1 cellular context compared by ENCODE assay signal in the genomic region with DNA sequence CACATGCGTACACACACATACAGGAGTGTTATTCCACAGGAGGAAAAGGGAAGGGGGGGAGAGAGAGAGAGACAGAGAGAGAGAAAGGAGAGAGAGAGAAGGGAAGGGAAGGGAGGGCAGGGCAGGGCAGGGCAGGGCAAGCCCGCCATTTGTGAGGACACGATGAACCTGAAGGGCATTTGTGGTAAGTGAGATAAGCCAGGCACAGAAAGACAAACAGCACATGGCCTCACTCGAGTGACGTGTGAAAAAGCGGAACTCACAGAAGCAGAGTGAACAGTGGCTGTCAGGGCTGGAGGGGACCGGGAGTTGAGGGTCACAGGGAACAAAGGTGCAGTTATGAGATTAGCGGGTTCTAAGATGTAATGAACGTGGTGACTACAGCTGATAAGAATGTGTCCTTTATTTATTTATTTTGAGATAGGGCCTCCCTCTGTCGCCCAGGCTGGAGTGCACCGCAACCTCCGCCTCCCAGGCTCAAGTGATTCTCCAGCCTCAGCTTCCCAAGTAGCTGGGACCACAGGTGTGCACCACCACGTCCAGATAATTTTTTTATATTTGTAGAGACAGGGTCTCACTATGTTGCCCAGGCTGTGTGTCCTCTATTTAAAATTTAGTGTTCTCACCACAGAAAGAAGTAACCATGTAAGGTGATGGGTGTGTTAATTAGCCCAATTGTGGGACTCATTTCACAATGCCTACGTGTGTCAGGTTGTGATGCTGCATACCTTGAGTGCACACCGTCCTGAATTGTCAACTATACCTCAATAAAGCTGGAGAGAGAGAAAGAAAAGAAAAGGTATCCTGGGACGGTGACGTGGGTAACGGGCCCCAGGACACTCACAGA.
A peak's percentile ranks its signal among the peaks of the same experiment; 100 is the strongest.
TF ChIP-seq lines count a peak whose summit lies in the region.

No MANE protein-coding gene starts in this region.

TF ChIP-seq in K562, 482 proteins besides CTCF, POLR2A, EP300 and RAD21 (continued from another document and continues in another):
- TF ChIP-seq, protein P1, sequence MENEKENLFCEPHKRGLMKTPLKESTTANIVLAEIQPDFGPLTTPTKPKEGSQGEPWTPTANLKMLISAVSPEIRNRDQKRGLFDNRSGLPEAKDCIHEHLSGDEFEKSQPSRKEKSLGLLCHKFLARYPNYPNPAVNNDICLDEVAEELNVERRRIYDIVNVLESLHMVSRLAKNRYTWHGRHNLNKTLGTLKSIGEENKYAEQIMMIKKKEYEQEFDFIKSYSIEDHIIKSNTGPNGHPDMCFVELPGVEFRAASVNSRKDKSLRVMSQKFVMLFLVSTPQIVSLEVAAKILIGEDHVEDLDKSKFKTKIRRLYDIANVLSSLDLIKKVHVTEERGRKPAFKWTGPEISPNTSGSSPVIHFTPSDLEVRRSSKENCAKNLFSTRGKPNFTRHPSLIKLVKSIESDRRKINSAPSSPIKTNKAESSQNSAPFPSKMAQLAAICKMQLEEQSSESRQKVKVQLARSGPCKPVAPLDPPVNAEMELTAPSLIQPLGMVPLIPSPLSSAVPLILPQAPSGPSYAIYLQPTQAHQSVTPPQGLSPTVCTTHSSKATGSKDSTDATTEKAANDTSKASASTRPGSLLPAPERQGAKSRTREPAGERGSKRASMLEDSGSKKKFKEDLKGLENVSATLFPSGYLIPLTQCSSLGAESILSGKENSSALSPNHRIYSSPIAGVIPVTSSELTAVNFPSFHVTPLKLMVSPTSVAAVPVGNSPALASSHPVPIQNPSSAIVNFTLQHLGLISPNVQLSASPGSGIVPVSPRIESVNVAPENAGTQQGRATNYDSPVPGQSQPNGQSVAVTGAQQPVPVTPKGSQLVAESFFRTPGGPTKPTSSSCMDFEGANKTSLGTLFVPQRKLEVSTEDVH (IDR thresholded peaks at IDR 0.05; ENCODE audit: low read depth, partially characterized antibody): peak; percentile 64
- TF ChIP-seq ZNF239 (CRISPR knock-in tag; IDR thresholded peaks at IDR 0.05) (no peak), PCBP1 (IDR thresholded peaks at IDR 0.05; ENCODE audit: low read depth, low read length, poor library complexity, severe bottlenecking) (no peak), MAFG (tag; conservative IDR thresholded peaks at IDR 0.05) (no peak), ZBTB17 (CRISPR knock-in tag; IDR thresholded peaks at IDR 0.05) (no peak), ZNF41 (CRISPR knock-in tag; conservative IDR thresholded peaks at IDR 0.05) (no peak), POLR2B (IDR thresholded peaks at IDR 0.05; ENCODE audit: low read depth, partially characterized antibody) (no peak), PYGO2 (tag; IDR thresholded peaks at IDR 0.05) (peak; percentile 83), HNRNPLL (IDR thresholded peaks at IDR 0.05; ENCODE audit: low read depth, low read length, poor library complexity, severe bottlenecking) (no peak), MEF2A (IDR thresholded peaks at IDR 0.05; ENCODE audit: control insufficient read depth, low read depth, low read length) (no peak), ETV5 (CRISPR knock-in tag; IDR thresholded peaks at IDR 0.05; ENCODE audit: low read depth) (peak; percentile 58; the same call in 1 of the 2 replicates), MBD2 (IDR thresholded peaks at IDR 0.05; ENCODE audit: borderline replicate concordance, low read depth) (peak; percentile 57; the same call in 1 of the 2 replicates), ZNF232 (CRISPR knock-in tag; IDR thresholded peaks at IDR 0.05) (no peak), PHTF2 (CRISPR knock-in tag; IDR thresholded peaks at IDR 0.05) (no peak), NCOA1 (IDR thresholded peaks at IDR 0.05; ENCODE audit: low read depth) (peak; percentile 96), KAT8 (IDR thresholded peaks at IDR 0.05; ENCODE audit: low read depth) (no peak), NFYB (IDR thresholded peaks at IDR 0.05; ENCODE audit: extremely low read depth, insufficient read length) (no peak), PPARD (CRISPR knock-in tag; IDR thresholded peaks at IDR 0.05) (no peak), NCOA6 (IDR thresholded peaks at IDR 0.05) (no peak), KDM5B (IDR thresholded peaks at IDR 0.05; ENCODE audit: insufficient replicate concordance, low read depth, low read length) (no peak), FOS (IDR thresholded peaks at IDR 0.05; ENCODE audit: extremely low read depth, insufficient read length) (no peak), ZNF699 (CRISPR knock-in tag; IDR thresholded peaks at IDR 0.05; ENCODE audit: insufficient replicate concordance) (no peak), HNRNPL (IDR thresholded peaks at IDR 0.05; ENCODE audit: low read depth, low read length) (no peak), ZNF583 (CRISPR knock-in tag; IDR thresholded peaks at IDR 0.05) (no peak), GATA2 (CRISPR knock-in tag; IDR thresholded peaks at IDR 0.05) (peak; percentile 83), NFRKB (IDR thresholded peaks at IDR 0.05; ENCODE audit: low read depth) (no peak; the same call in 1 of the 2 replicates), PTTG1 (tag; IDR thresholded peaks at IDR 0.05; ENCODE audit: low read depth) (no peak), RBBP5 (IDR thresholded peaks at IDR 0.05; ENCODE audit: borderline replicate concordance, insufficient read depth, low read length, poor library complexity, severe bottlenecking) (no peak), HDAC3 (IDR thresholded peaks at IDR 0.05; ENCODE audit: borderline replicate concordance, partially characterized antibody) (no peak), NR2C2 (CRISPR knock-in tag; IDR thresholded peaks at IDR 0.05) (peak; percentile 74; the same call in 1 of the 2 replicates), NR2C2 (tag; IDR thresholded peaks at IDR 0.05) (peak; percentile 87), SRF (CRISPR knock-in tag; IDR thresholded peaks at IDR 0.05) (no peak), ZNF445 (CRISPR knock-in tag; IDR thresholded peaks at IDR 0.05; ENCODE audit: low read depth) (no peak), ARID2 (IDR thresholded peaks at IDR 0.05) (peak; percentile 89; the same call in 1 of the 2 replicates), TCF7L2 (IDR thresholded peaks at IDR 0.05; ENCODE audit: low read depth, low read length) (no peak)
- TF ChIP-seq, protein P2, sequence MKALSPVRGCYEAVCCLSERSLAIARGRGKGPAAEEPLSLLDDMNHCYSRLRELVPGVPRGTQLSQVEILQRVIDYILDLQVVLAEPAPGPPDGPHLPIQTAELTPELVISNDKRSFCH (CRISPR knock-in tag; IDR thresholded peaks at IDR 0.05): no peak
- TF ChIP-seq, protein P2 (tag; IDR thresholded peaks at IDR 0.05): peak; percentile 75; the same call in 1 of the 2 replicates
- TF ChIP-seq, protein P3, sequence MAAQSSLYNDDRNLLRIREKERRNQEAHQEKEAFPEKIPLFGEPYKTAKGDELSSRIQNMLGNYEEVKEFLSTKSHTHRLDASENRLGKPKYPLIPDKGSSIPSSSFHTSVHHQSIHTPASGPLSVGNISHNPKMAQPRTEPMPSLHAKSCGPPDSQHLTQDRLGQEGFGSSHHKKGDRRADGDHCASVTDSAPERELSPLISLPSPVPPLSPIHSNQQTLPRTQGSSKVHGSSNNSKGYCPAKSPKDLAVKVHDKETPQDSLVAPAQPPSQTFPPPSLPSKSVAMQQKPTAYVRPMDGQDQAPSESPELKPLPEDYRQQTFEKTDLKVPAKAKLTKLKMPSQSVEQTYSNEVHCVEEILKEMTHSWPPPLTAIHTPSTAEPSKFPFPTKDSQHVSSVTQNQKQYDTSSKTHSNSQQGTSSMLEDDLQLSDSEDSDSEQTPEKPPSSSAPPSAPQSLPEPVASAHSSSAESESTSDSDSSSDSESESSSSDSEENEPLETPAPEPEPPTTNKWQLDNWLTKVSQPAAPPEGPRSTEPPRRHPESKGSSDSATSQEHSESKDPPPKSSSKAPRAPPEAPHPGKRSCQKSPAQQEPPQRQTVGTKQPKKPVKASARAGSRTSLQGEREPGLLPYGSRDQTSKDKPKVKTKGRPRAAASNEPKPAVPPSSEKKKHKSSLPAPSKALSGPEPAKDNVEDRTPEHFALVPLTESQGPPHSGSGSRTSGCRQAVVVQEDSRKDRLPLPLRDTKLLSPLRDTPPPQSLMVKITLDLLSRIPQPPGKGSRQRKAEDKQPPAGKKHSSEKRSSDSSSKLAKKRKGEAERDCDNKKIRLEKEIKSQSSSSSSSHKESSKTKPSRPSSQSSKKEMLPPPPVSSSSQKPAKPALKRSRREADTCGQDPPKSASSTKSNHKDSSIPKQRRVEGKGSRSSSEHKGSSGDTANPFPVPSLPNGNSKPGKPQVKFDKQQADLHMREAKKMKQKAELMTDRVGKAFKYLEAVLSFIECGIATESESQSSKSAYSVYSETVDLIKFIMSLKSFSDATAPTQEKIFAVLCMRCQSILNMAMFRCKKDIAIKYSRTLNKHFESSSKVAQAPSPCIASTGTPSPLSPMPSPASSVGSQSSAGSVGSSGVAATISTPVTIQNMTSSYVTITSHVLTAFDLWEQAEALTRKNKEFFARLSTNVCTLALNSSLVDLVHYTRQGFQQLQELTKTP (IDR thresholded peaks at IDR 0.05; ENCODE audit: low read depth in 1 of 2, partially characterized antibody in 2 of 2): peak; percentile 36 to 95
- TF ChIP-seq, protein P4, sequence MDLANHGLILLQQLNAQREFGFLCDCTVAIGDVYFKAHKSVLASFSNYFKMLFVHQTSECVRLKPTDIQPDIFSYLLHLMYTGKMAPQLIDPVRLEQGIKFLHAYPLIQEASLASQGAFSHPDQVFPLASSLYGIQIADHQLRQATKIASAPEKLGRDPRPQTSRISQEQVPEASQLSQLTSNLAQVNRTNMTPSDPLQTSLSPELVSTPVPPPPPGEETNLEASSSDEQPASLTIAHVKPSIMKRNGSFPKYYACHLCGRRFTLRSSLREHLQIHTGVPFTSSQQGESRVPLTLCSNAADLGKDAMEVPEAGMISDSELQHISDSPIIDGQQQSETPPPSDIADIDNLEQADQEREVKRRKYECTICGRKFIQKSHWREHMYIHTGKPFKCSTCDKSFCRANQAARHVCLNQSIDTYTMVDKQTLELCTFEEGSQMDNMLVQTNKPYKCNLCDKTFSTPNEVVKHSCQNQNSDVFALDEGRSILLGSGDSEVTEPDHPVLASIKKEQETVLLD (IDR thresholded peaks at IDR 0.05): 0 out of 2 replicates have a peak, but pooled peaks have one; percentile 49
- TF ChIP-seq, protein P5, sequence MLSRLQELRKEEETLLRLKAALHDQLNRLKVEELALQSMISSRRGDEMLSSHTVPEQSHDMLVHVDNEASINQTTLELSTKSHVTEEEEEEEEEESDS (CRISPR knock-in tag; IDR thresholded peaks at IDR 0.05): no peak
- TF ChIP-seq, protein P6, sequence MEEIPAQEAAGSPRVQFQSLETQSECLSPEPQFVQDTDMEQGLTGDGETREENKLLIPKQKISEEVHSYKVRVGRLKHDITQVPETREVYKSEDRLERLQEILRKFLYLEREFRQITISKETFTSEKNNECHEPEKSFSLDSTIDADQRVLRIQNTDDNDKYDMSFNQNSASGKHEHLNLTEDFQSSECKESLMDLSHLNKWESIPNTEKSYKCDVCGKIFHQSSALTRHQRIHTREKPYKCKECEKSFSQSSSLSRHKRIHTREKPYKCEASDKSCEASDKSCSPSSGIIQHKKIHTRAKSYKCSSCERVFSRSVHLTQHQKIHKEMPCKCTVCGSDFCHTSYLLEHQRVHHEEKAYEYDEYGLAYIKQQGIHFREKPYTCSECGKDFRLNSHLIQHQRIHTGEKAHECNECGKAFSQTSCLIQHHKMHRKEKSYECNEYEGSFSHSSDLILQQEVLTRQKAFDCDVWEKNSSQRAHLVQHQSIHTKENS (CRISPR knock-in tag; IDR thresholded peaks at IDR 0.05): no peak
- TF ChIP-seq, protein P7, sequence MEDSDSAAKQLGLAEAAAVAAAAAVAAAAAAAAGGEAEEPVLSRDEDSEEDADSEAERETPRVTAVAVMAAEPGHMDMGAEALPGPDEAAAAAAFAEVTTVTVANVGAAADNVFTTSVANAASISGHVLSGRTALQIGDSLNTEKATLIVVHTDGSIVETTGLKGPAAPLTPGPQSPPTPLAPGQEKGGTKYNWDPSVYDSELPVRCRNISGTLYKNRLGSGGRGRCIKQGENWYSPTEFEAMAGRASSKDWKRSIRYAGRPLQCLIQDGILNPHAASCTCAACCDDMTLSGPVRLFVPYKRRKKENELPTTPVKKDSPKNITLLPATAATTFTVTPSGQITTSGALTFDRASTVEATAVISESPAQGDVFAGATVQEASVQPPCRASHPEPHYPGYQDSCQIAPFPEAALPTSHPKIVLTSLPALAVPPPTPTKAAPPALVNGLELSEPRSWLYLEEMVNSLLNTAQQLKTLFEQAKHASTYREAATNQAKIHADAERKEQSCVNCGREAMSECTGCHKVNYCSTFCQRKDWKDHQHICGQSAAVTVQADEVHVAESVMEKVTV (CRISPR knock-in tag; IDR thresholded peaks at IDR 0.05): no peak
- TF ChIP-seq, protein P8, sequence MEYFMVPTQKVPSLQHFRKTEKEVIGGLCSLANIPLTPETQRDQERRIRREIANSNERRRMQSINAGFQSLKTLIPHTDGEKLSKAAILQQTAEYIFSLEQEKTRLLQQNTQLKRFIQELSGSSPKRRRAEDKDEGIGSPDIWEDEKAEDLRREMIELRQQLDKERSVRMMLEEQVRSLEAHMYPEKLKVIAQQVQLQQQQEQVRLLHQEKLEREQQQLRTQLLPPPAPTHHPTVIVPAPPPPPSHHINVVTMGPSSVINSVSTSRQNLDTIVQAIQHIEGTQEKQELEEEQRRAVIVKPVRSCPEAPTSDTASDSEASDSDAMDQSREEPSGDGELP (CRISPR knock-in tag; IDR thresholded peaks at IDR 0.05; ENCODE audit: borderline replicate concordance): peak; percentile 82; the same call in 1 of the 2 replicates
